7 cellular contexts compared by ENCODE assay signal in the genomic region with DNA sequence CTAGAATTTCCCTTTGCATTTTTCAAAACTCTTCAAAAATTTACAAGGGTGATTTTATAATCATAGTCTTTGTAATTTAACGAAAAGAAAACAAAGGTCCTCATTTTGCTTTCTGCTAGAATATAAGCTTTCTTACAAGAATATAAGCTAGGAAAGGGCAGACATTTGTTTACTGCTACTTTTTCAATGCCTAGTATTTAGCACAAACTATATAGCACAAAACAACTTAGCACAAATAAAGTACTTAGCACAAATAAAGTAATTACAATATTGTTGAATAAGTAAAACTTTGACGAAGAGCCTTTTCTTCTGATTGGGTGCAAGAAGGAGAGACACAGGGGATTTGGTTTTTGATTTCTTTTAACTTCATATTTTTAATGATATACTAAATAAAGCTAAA.
"Had no signal": no experiment of that assay in that cellular context is flagged by ENCODE, and none has a peak within 500 bp of the region (broad histone marks: within the 10 kb centered on the region; RNA-seq: fewer than 3 reads in every experiment).

No MANE protein-coding gene starts in this region.

- H3K27ac ChIP-seq: HL-60, KMS-11 had no signal

- H3K4me2 ChIP-seq: KMS-11 had no signal

- FAIRE-seq: HepG2, K562 had no signal

- H3K9ac ChIP-seq: KMS-11 had no signal

- ATAC-seq: HepG2, K562 had no signal

- DNase-seq: IMR-90, KBM-7, KG1 had no signal

- H3K4me3 ChIP-seq: K562 had no signal
